In genomic region chrX:44876076-44876475, GRCh38 we compare ENCODE assay signal across 1 cellular context.
TF ChIP-seq lines count a peak whose summit lies in the region.

No MANE protein-coding gene starts in this region.

TF ChIP-seq in GM23338, 12 proteins besides CTCF, POLR2A, EP300 and RAD21 (continued from another document):
- TF ChIP-seq REST (IDR thresholded peaks at IDR 0.05; ENCODE audit: unreplicated experiment) (no peak), NANOG (IDR thresholded peaks at IDR 0.05; ENCODE audit: borderline replicate concordance) (no peak), EZH2phosphoT487 (IDR thresholded peaks at IDR 0.05; ENCODE audit: unreplicated experiment) (no peak), EZH2 (IDR thresholded peaks at IDR 0.05; ENCODE audit: low read depth, unreplicated experiment) (no peak)
